8 cellular contexts compared by ENCODE assay signal in the genomic region with DNA sequence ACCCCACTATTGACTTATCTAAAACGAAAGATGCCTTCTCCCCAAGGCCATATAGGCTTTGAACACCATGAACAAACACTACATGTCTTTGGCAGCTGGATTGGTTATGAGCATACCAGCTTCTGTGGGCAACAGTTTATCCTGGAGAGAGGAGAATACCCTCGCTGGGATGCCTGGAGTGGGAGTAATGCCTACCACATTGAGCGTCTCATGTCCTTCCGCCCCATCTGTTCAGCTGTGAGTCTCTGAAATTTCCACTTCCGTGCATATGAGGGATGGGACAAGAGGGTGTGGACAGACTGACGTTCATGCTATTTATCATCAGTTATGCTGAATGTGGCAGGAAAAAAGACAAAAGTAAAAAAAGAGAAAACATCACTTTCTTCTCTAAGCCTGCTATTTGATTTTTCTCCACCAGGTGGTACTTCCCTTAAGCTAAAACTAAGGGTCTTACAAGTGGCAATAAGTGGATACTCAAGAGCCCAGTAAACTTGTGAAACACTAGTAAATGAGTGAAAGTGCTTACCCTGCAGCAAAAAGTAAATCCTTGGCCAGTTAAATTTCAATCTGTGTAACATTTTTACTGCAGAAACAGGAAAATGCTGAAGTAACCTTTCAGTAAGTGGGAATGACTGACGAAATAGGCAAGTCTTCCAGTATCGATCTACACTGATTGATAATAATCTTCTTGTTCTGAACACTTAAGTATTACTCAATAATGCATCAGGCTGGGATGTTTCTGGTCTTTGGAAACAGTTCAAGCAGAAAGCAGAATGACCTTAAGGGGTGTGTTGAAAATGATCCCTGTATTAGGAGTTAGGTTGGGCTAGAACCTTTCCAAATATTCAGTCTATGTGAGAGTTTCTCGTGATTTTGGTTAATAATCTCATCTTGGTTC.
DNase-seq lines count a peak whose midpoint lies in the region; TF ChIP-seq lines count a peak whose summit lies in the region.

No MANE protein-coding gene starts in this region.

- H3K27ac ChIP-seq in 22Rv1: no peak overlapping the region

- peak; percentile 30 for DNase-seq in GM12865 (ENCODE audit: low read depth)
- peak; percentile 18 for DNase-seq in RPMI8226
- peak; percentile 51 for DNase-seq in germinal center (ENCODE audit: low spot score)
- no peak for DNase-seq in HPDE6-E6E7 (ENCODE audit: extremely low spot score)
- no peak for DNase-seq in retina
- no peak for DNase-seq in NCI-H446 (lab: John Stamatoyannopoulos, UW)
- no peak for DNase-seq in DMS153 (lab: John Stamatoyannopoulos, UW)

- TF ChIP-seq CTCF in 22Rv1 (IDR thresholded peaks at IDR 0.05): peak; percentile 33
- peak; percentile 32 for TF ChIP-seq CTCF in GM12865 (IDR thresholded peaks at IDR 0.05; ENCODE audit: insufficient read depth, low read depth, low read length, missing control alignments)

- H3K4me3 ChIP-seq in GM12865 (ENCODE audit: low read depth, low read length): no peak overlapping the region

Comparison
In these comparisons a context has a peak if more than half of its experiments do, and no peak if none do; other contexts are left out.
1. DNase-seq: peak in GM12865 (single experiment), RPMI8226 (single experiment) and germinal center (single experiment); none in HPDE6-E6E7 (single experiment), retina (single experiment), NCI-H446 (0 of 2) and DMS153 (single experiment).